Comparison of ENCODE assay signal across 12 cellular contexts in the genomic region with DNA sequence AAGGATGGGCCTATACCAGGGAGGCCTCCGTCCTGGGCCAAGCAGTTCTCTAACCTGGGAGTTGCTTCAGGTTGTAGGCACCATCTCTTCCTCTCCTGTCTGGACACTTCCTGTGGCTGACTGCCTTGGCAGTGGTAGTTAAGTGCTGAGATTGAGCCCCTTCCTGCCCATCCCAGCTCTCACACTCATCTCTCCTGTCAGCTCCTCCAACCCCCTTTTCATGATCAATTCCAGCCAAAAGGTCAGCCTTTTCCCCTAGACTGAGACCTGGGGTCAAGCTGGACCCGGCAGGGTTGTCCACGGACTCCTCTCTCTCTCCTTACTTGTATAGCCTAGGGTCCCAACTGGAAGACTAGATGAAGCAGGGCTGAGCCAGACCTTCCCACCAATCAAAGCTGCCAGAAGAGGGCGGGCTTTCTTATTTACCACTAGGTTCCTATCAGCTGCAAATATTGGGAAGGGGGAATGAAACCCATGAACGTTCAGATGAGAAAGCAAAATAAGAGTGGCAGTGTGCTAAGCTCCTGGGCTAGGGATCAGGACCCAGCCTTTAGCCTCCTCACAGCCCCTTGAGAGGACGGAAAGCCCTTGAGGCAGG. TPM values are rescaled to one million over a fixed set of nuclear protein-coding genes. Genes with fewer than 3 reads are reported as not detected.
DNase-seq lines count a peak whose midpoint lies in the region; ATAC-seq, FAIRE-seq and TF ChIP-seq lines count a peak whose summit lies in the region.
"Had no signal": no experiment of that assay in that cellular context is flagged by ENCODE, and none has a peak within 500 bp of the region (broad histone marks: within the 10 kb centered on the region; RNA-seq: fewer than 3 reads in every experiment).

No MANE protein-coding gene starts in this region.

- H3K36me3 ChIP-seq in CD4-positive, alpha-beta memory T cell (ENCODE audit: insufficient read depth, low read length), result peaks cover 10% of the 10 kb centered on the region
- H3K36me3 ChIP-seq in HepG2 (replicated peaks in 1 of 2; ENCODE audit: control insufficient read depth in 1 of 2, insufficient read depth in 2 of 2, low read length in 2 of 2) (peaks cover 6 to 20% of the 10 kb centered on the region in 2 experiments; a peak in 4 of 5 replicates), MM.1S (replicated peaks; ENCODE audit: insufficient read depth, low read length) (no peaks in the 10 kb centered on the region)

- H2BK20ac ChIP-seq in H9 (ENCODE audit: low read depth, low read length, poor library complexity, severe bottlenecking), result no peak overlapping the region

- H2AFZ ChIP-seq in H9 (ENCODE audit: low read length) (no peak overlapping the region), HepG2 (ENCODE audit: low read length) (no peak overlapping the region), MM.1S (ENCODE audit: low read length) (no peak overlapping the region)

- no peaks in the 10 kb centered on the region for H3K9me3 ChIP-seq in CD4-positive, alpha-beta memory T cell (ENCODE audit: control insufficient read depth in 1 of 2, low read length in 2 of 2)
- H3K9me3 ChIP-seq in H9 (ENCODE audit: control insufficient read depth, low read depth, low read length) (peaks cover 5% of the 10 kb centered on the region), HepG2 (ENCODE audit: low read length) (no peaks in the 10 kb centered on the region), MM.1S (replicated peaks; ENCODE audit: insufficient read depth, low read length) (no peaks in the 10 kb centered on the region)

- H3K9me3 Mint-ChIP-seq in CD4-positive, alpha-beta memory T cell, result peaks cover 0 to 1% (median 0%) of the 10 kb centered on the region in 8 donors
- peaks cover 31 to 68% of the 10 kb centered on the region in 2 experiments for H3K9me3 Mint-ChIP-seq in H9
- no peaks in the 10 kb centered on the region for H3K9me3 Mint-ChIP-seq in WTC11

- H4K5ac ChIP-seq in H9 (ENCODE audit: insufficient read length, low read depth, low read length), result no peak overlapping the region

- no peaks in the 10 kb centered on the region for H3K23me2 ChIP-seq in H9 (ENCODE audit: insufficient read length, low read depth, low read length, poor library complexity, severe bottlenecking)

- H4K91ac ChIP-seq in H9 (ENCODE audit: insufficient read length, low read depth, low read length), result no peak overlapping the region

- H3K4me2 ChIP-seq in H9 (ENCODE audit: insufficient read depth, insufficient read length, low read length) (no peak overlapping the region), HepG2 (ENCODE audit: low read depth, low read length) (no peak overlapping the region), MM.1S (ENCODE audit: low read depth, low read length) (no peak overlapping the region)

- TF ChIP-seq POLR2A in HepG2 (IDR thresholded peaks at IDR 0.05; ENCODE audit: insufficient read depth in 1 of 2, low read depth in 2 of 2, low read length in 2 of 2), result no peak

- in situ Hi-C loops in HepG2 (cut with HindIII; ENCODE audit: extremely low pct_ligation_motif_present, low pct_unique_long_range_greater_than_20kb), result no loop called here

- H3K27ac ChIP-seq in CD4-positive, alpha-beta memory T cell (ENCODE audit: low read depth, low read length), result no peak overlapping the region
- H3K27ac ChIP-seq in H9 (ENCODE audit: insufficient read length, low read depth, low read length) (no peak overlapping the region), HepG2 (ENCODE audit: extremely low read length, insufficient read depth, low read length) (no peak overlapping the region), MM.1S (ENCODE audit: low read length) (no peak overlapping the region)

- H3K9me2 ChIP-seq in MM.1S (replicated peaks; ENCODE audit: insufficient read depth, low read length), result no peaks in the 10 kb centered on the region

- no peak for TF ChIP-seq EP300 in HepG2 (IDR thresholded peaks at IDR 0.05; ENCODE audit: low read depth in 2 of 2, low read length in 2 of 2)
- no peak for TF ChIP-seq EP300 in HepG2 (CRISPR knock-in tag; IDR thresholded peaks at IDR 0.05; ENCODE audit: borderline replicate concordance)

- H3K27ac Mint-ChIP-seq in CD4-positive, alpha-beta memory T cell, result peak overlapping the region in 5 of 7 donors; percentile 43 to 74 (median 58)
- no peak overlapping the region for H3K27ac Mint-ChIP-seq in H9
- H3K27ac Mint-ChIP-seq in WTC11, result no peak overlapping the region; the same call in 1 of the 2 replicates
- H3K27ac Mint-ChIP-seq: activated CD4-positive, alpha-beta T cell treated with anti-CD3 and anti-CD28 coated beads for 36 hours had no signal

- H4K8ac ChIP-seq in H9 (replicated peaks; ENCODE audit: insufficient read length, low read depth, low read length), result no peak overlapping the region

- POLR2A ChIA-PET in CD4-positive, alpha-beta memory T cell (lab: Charles Lee; ENCODE audit: partially characterized antibody), result interaction anchor here (0.7 kb wide), 1 partner anchor 35 kb away, joined by 4 read pairs; no protein-coding TSS in a partner anchor
- POLR2A ChIA-PET in WTC11 (lab: Charles Lee), result no interaction called here
- POLR2A ChIA-PET in HepG2 (lab: Yijun Ruan, JAX), result no interaction called here

- H2BK120ac ChIP-seq in H9 (ENCODE audit: low read depth, low read length, poor library complexity, severe bottlenecking), result no peak overlapping the region

- no peak overlapping the region for H2BK5ac ChIP-seq in H9 (ENCODE audit: insufficient read length, low read length)

- H3K79me2 ChIP-seq in H9 (ENCODE audit: insufficient read depth, low read length) (no peaks in the 10 kb centered on the region), HepG2 (ENCODE audit: insufficient read depth, low read length) (no peaks in the 10 kb centered on the region), MM.1S (ENCODE audit: low read length) (no peaks in the 10 kb centered on the region)

- H2AK5ac ChIP-seq in H9 (ENCODE audit: insufficient read length, low read length), result no peak overlapping the region

- no peak overlapping the region for H3K4me3 Mint-ChIP-seq in CD4-positive, alpha-beta memory T cell
- H3K4me3 Mint-ChIP-seq in H9 (no peak overlapping the region; a peak in 1 of 5 replicates), WTC11 (no peak overlapping the region)
- H3K4me3 Mint-ChIP-seq: activated CD4-positive, alpha-beta T cell treated with anti-CD3 and anti-CD28 coated beads for 36 hours had no signal

- no peaks in the 10 kb centered on the region for H3K4me1 ChIP-seq in CD4-positive, alpha-beta memory T cell (ENCODE audit: insufficient read depth, low read length)
- no peaks in the 10 kb centered on the region for H3K4me1 ChIP-seq in H9 (ENCODE audit: insufficient read depth, low read length)
- H3K4me1 ChIP-seq in HepG2 (ENCODE audit: insufficient read depth, low read length), result no peaks in the 10 kb centered on the region
- peaks cover 14% of the 10 kb centered on the region for H3K4me1 ChIP-seq in MM.1S (ENCODE audit: low read length)

- H3K23ac ChIP-seq in H9 (ENCODE audit: insufficient read length, low read depth, low read length), result no peak overlapping the region

- intact Hi-C loops in CD4-positive, alpha-beta memory T cell (cut with micrococcal nuclease), result no loop called here
- intact Hi-C loops in HepG2 (cut with micrococcal nuclease; ENCODE audit: unreplicated experiment), result no loop called here

- CTCF ChIA-PET in CD4-positive, alpha-beta memory T cell (lab: Charles Lee; ENCODE audit: partially characterized antibody), result no interaction called here
- CTCF ChIA-PET in WTC11 (lab: Charles Lee), result interaction anchor here (0.6 to 2.2 kb wide), 8 partner anchors 8 to 258 kb away, joined by 3 to 7 read pairs (median 3); no protein-coding TSS in a partner anchor
- CTCF ChIA-PET in HepG2 (lab: Yijun Ruan, JAX; ENCODE audit: low intra/inter-chr PET ratio, low total read pairs), result no interaction called here

- FAIRE-seq in HepG2 (lab: Jason Lieb, UNC), result no peak
- FAIRE-seq: urothelium cell line had no signal

- no peak overlapping the region for H3K14ac ChIP-seq in H9 (ENCODE audit: insufficient read depth, low read length)

- H3K79me1 ChIP-seq in H9 (ENCODE audit: insufficient read depth, low read depth, low read length, poor library complexity, severe bottlenecking), result no peaks in the 10 kb centered on the region

- no peak overlapping the region for H3K56ac ChIP-seq in H9 (ENCODE audit: insufficient read length, low read depth, low read length)

- no peak overlapping the region for H3K18ac ChIP-seq in H9 (ENCODE audit: insufficient read length, low read depth, low read length)

- no CpG with 5 or more reads among the region's 6 CpGs for WGBS in H9 (ENCODE audit: extremely low coverage, insufficient read length, low lambda C conversion rate)
- WGBS in HepG2 (ENCODE audit: low lambda C conversion rate), result 67% methylated on average over 2 of the region's 6 CpGs

- no peak overlapping the region for H3K9ac ChIP-seq in H9 (ENCODE audit: extremely low read depth, insufficient read length, low read length)
- no peak overlapping the region for H3K9ac ChIP-seq in HepG2 (ENCODE audit: insufficient read depth, low read depth, low read length)
- no peak overlapping the region for H3K9ac ChIP-seq in MM.1S (ENCODE audit: low read length)

- ATAC-seq in WTC11 (peak; percentile 84), HepG2 (peak; percentile 62), GM19463 (IDR thresholded peaks at IDR 0.05; ENCODE audit: unreplicated experiment) (no peak), GM19351 (IDR thresholded peaks at IDR 0.05; ENCODE audit: unreplicated experiment) (no peak)
- ATAC-seq: activated CD4-positive, alpha-beta T cell treated with anti-CD3 and anti-CD28 coated beads for 36 hours; left lobe of liver had no signal

- H3K4me1 Mint-ChIP-seq in CD4-positive, alpha-beta memory T cell, result peaks cover 0 to 2% (median 0%) of the 10 kb centered on the region in 4 donors
- H3K4me1 Mint-ChIP-seq in H9 (no peaks in the 10 kb centered on the region), WTC11 (0 out of 2 replicates have a peak, but pooled peaks cover 3% of the 10 kb centered on the region)

- H3K27me3 Mint-ChIP-seq in CD4-positive, alpha-beta memory T cell, result no peaks in the 10 kb centered on the region
- H3K27me3 Mint-ChIP-seq in H9 (ENCODE audit: low read depth) (peaks cover 1% of the 10 kb centered on the region; the same call in 1 of the 2 replicates), WTC11 (ENCODE audit: low read depth) (no peaks in the 10 kb centered on the region)
- H3K27me3 Mint-ChIP-seq: activated CD4-positive, alpha-beta T cell treated with anti-CD3 and anti-CD28 coated beads for 36 hours had no signal

- H3F3A ChIP-seq in MM.1S (ENCODE audit: insufficient read depth, low read length), result peaks cover 9% of the 10 kb centered on the region; the same call in 1 of the 2 replicates

- no peaks in the 10 kb centered on the region for H4K20me1 ChIP-seq in H9 (ENCODE audit: control insufficient read depth, insufficient read depth, insufficient read length)
- no peaks in the 10 kb centered on the region for H4K20me1 ChIP-seq in HepG2 (ENCODE audit: insufficient read depth, low read length)
- H4K20me1 ChIP-seq in MM.1S (ENCODE audit: insufficient read depth, low read length), result no peaks in the 10 kb centered on the region

- no peak overlapping the region for H3K4ac ChIP-seq in H9 (ENCODE audit: low read depth, low read length)

- no peak for DNase-seq in CD4-positive, alpha-beta memory T cell
- DNase-seq in H9 (peak; percentile 64), WTC11 (ENCODE audit: low spot score) (peak; percentile 56), HepG2 (ENCODE audit: low spot score) (no peak), DMS153 treated with DMSO at 0.1 percent for 48 hours (lab: John Stamatoyannopoulos, UW; ENCODE audit: unreplicated experiment) (no peak), MM.1S (no peak)
- DNase-seq: activated CD4-positive, alpha-beta T cell treated with anti-CD3 and anti-CD28 coated beads for 36 hours; GF-D8 had no signal

- no peak overlapping the region for H2BK12ac ChIP-seq in H9 (ENCODE audit: insufficient read length, low read depth, low read length)

- H3K36me3 Mint-ChIP-seq in CD4-positive, alpha-beta memory T cell, result peaks cover 19 to 24% of the 10 kb centered on the region in 2 donors
- H3K36me3 Mint-ChIP-seq in H9 (ENCODE audit: insufficient read depth in 1 of 3, low read depth in 3 of 3) (peaks cover 23 to 33% (median 29%) of the 10 kb centered on the region in 3 experiments), WTC11 (peaks cover 11% of the 10 kb centered on the region)

- H2BK15ac ChIP-seq in H9 (ENCODE audit: low read depth, low read length), result no peak overlapping the region

- BruUV-seq in HepG2 (replicated peaks; lab: Mats Ljungman, UMichigan), result TSS peak; percentile 11

- H3K27me3 ChIP-seq in CD4-positive, alpha-beta memory T cell (ENCODE audit: insufficient read depth, low read length), result no peaks in the 10 kb centered on the region
- no peaks in the 10 kb centered on the region for H3K27me3 ChIP-seq in H9 (ENCODE audit: insufficient read depth, low read length)
- no peaks in the 10 kb centered on the region for H3K27me3 ChIP-seq in HepG2 (ENCODE audit: control insufficient read depth in 1 of 2, insufficient read depth in 2 of 2, low read length in 2 of 2)
- no peaks in the 10 kb centered on the region for H3K27me3 ChIP-seq in MM.1S (replicated peaks; ENCODE audit: insufficient read depth, low read length)

- TF ChIP-seq CTCF in H9 (conservative IDR thresholded peaks at IDR 0.05) (peak; percentile 60), WTC11 (IDR thresholded peaks at IDR 0.05) (no peak), HepG2 (CRISPR knock-in tag; IDR thresholded peaks at IDR 0.05) (0 out of 2 replicates have a peak, but pooled peaks have one; percentile 21), MM.1S (IDR thresholded peaks at IDR 0.05; ENCODE audit: low read length) (no peak)

- no peak overlapping the region for H3K4me3 ChIP-seq in CD4-positive, alpha-beta memory T cell (ENCODE audit: low read length in 2 of 2)
- no peak overlapping the region for H3K4me3 ChIP-seq in HepG2 (replicated peaks in 1 of 3; ENCODE audit: insufficient read depth in 1 of 3, low read depth in 2 of 3, low read length in 3 of 3)
- no peak overlapping the region for H3K4me3 ChIP-seq in MM.1S (ENCODE audit: low read length)

- TF ChIP-seq RAD21 in HepG2 (CRISPR knock-in tag; IDR thresholded peaks at IDR 0.05), result no peak

- H3T11ph ChIP-seq in H9 (ENCODE audit: low read length), result no peak overlapping the region

RNA-seq across cellular contexts. Expression of gene KDM5C, which starts 34.5 kb away (rescaled TPM):
- 100 to 1,000 TPM; 120 to 127 TPM for total RNA-seq in CD4-positive, alpha-beta memory T cell
- polyA plus RNA-seq in CD4-positive, alpha-beta memory T cell, result 10 to 100 TPM in 1 of 2 donors, 1 to 10 TPM in 1; 8.0 to 26.2 TPM
- 98.7 and 105 TPM in 2 replicates for total RNA-seq in H9 (2021)
- total RNA-seq in WTC11 (2021), result 100 to 112 TPM (median 108 TPM) in 3 replicates
- 26.0 and 32.5 TPM in 2 replicates for total RNA-seq in HepG2 (2016; rRNA removed; fragmentation: Illumina TruSeq; extraction: Trizol)
- total RNA-seq in HepG2 (2016; cell fraction: cytosol; rRNA removed; fragmentation: Illumina TruSeq; extraction: Trizol; ENCODE audit: low read depth), result 2.3 and 2.5 TPM in 2 replicates
- 21.6 and 32.6 TPM in 2 replicates for total RNA-seq in HepG2 (2016; cell fraction: insoluble cytoplasmic fraction; rRNA removed; fragmentation: Illumina TruSeq; extraction: Trizol)
- 8.3 and 11.1 TPM in 2 replicates for total RNA-seq in HepG2 (2016; cell fraction: membrane; rRNA removed; fragmentation: Illumina TruSeq; extraction: Trizol)
- total RNA-seq in HepG2 (2016; cell fraction: nucleus; rRNA removed; fragmentation: Illumina TruSeq; extraction: Trizol), result 39.7 and 47.1 TPM in 2 replicates
- polyA plus RNA-seq in HepG2 (2011; rRNA removed), result 34.0 and 46.9 TPM in 2 replicates
- polyA plus RNA-seq in HepG2 (2011; cell fraction: cytosol; rRNA removed), result 15.0 and 15.5 TPM in 2 replicates
- 139 and 160 TPM in 2 replicates for polyA plus RNA-seq in HepG2 (2011; cell fraction: nucleus; rRNA removed)
- polyA plus RNA-seq in HepG2 (2012), result 29.4 and 34.1 TPM in 2 replicates
- polyA plus RNA-seq in HepG2 (2016; cell fraction: cytosol; fragmentation: Illumina TruSeq; extraction: Trizol; ENCODE audit: low read depth), result 1.0 and 1.1 TPM in 2 replicates
- 13.6 and 17.4 TPM in 2 replicates for polyA plus RNA-seq in HepG2 (2016; cell fraction: insoluble cytoplasmic fraction; fragmentation: Illumina TruSeq; extraction: Trizol; ENCODE audit: low read depth)
- polyA plus RNA-seq in HepG2 (2016; cell fraction: membrane; fragmentation: Illumina TruSeq; extraction: Trizol; ENCODE audit: low read depth), result 1.6 and 2.4 TPM in 2 replicates
- 43.2 and 51.6 TPM in 2 replicates for polyA plus RNA-seq in HepG2 (2016; cell fraction: nucleus; fragmentation: Illumina TruSeq; extraction: Trizol; ENCODE audit: insufficient read depth, low read depth)
- polyA minus RNA-seq in HepG2 (2011; rRNA and poly(A)+ RNA removed; ENCODE audit: low replicate concordance), result 109 and 178 TPM in 2 replicates
- polyA minus RNA-seq in HepG2 (2011; cell fraction: cytosol; rRNA and poly(A)+ RNA removed), result 36.1 and 38.1 TPM in 2 replicates
- 101 and 105 TPM in 2 replicates for polyA minus RNA-seq in HepG2 (2011; cell fraction: nucleus; rRNA and poly(A)+ RNA removed)

Comparison
In these comparisons a context has a peak if more than half of its experiments do, and no peak if none do; other contexts are left out.
1. DNase-seq: peak in H9 (single experiment) and WTC11 (single experiment); none in CD4-positive, alpha-beta memory T cell (0 of 5), HepG2 (single experiment), DMS153 treated with DMSO at 0.1 percent for 48 hours (single experiment) and MM.1S (single experiment).
2. H3K27ac Mint-ChIP-seq: peak in CD4-positive, alpha-beta memory T cell (5 of 7); none in H9 (0 of 3) and WTC11 (single experiment).
3. CTCF ChIP-seq: peak in H9 (single experiment) and HepG2 (single experiment); none in WTC11 (single experiment) and MM.1S (single experiment).
4. ATAC-seq: peak in WTC11 (single experiment) and HepG2 (single experiment); none in GM19463 (single experiment) and GM19351 (single experiment).